Comparison of ENCODE assay signal across 8 cellular contexts in the genomic region with DNA sequence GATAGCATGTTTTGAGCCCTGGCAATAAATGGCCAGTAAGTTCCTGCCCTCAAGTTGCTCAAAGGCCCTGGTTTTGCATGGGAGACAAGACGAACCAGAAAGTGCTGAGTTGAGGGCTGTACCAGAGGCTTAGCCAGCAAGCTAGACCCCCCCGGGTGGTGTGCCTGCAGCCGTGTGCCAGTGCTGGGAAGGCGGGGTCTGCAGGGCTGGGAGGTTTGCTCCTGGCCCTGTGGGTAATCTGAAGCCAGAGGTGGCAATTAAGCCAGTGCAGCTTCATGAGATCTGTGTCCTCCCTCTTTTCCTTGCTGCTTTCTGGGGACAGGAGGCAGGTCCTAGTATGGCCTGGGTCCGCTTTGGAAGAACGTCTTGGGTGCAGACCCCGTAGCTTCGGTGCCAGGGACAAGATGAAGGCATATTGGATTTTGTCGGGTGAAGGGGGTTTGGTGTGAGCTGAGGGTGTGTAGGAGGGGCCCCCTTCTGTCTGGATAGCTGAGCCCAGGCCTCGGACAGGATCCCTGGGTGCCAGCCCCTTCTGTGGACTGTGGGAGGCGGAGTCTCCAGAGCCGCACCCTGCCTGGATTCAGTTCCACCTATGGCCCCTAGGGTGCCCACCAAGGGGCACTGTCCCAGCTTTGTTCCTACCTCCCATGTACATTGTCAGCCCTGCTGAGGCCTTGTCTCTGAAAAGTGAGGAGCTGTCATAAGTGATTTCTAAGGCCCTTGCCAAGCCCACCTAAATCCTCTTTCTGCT. TPM values are rescaled to one million over a fixed set of nuclear protein-coding genes. Genes with fewer than 3 reads are reported as not detected.
DNase-seq lines count a peak whose midpoint lies in the region; ATAC-seq and TF ChIP-seq lines count a peak whose summit lies in the region.

No MANE protein-coding gene starts in this region.

- no peak for TF ChIP-seq EP300 in tibial nerve (IDR thresholded peaks at IDR 0.05)

- H3K27ac ChIP-seq in tibial nerve = peak overlapping the region; percentile 72 to 93 (median 82)
- no peak overlapping the region for H3K27ac ChIP-seq in CD8-positive, alpha-beta T cell (ENCODE audit: low read depth, low read length)

- CTCF ChIA-PET in CD8-positive, alpha-beta T cell (lab: Charles Lee) = interaction anchor here (0.6 to 1.2 kb wide), 2 partner anchors 44 to 502 kb away, joined by 3 read pairs; no protein-coding TSS in a partner anchor

- ATAC-seq in GM21528 (IDR thresholded peaks at IDR 0.05; ENCODE audit: low FRiP score, unreplicated experiment) (no peak), GM21619 (IDR thresholded peaks at IDR 0.05; ENCODE audit: unreplicated experiment) (no peak)
- no peak for ATAC-seq in CD8-positive, alpha-beta T cell

- H3K9me3 Mint-ChIP-seq in endothelial cell (ENCODE audit: unreplicated experiment) = no peaks in the 10 kb centered on the region
- H3K9me3 Mint-ChIP-seq in CD8-positive, alpha-beta T cell = no peaks in the 10 kb centered on the region

- no peak overlapping the region for H3K27ac Mint-ChIP-seq in endothelial cell (ENCODE audit: unreplicated experiment)
- H3K27ac Mint-ChIP-seq in CD8-positive, alpha-beta T cell = no peak overlapping the region

- H3K4me3 Mint-ChIP-seq in endothelial cell (ENCODE audit: unreplicated experiment) = no peak overlapping the region
- H3K4me3 Mint-ChIP-seq in CD8-positive, alpha-beta T cell = no peak overlapping the region

- H3K27me3 ChIP-seq in tibial nerve = no peaks in the 10 kb centered on the region
- peaks cover 4% of the 10 kb centered on the region for H3K27me3 ChIP-seq in CD8-positive, alpha-beta T cell (ENCODE audit: insufficient read depth, low read length)

- H3K9me3 ChIP-seq in tibial nerve = no peaks in the 10 kb centered on the region
- no peaks in the 10 kb centered on the region for H3K9me3 ChIP-seq in CD8-positive, alpha-beta T cell (ENCODE audit: low read length)

- H3K4me3 ChIP-seq in tibial nerve = no peak overlapping the region
- H3K4me3 ChIP-seq in CD8-positive, alpha-beta T cell (ENCODE audit: low read depth, low read length) = no peak overlapping the region

- no peak for TF ChIP-seq POLR2A in tibial nerve (IDR thresholded peaks at IDR 0.05)

- WGBS in tibial nerve, 2 donors = 67 to 71% methylated on average over 12 of the region's 12 CpGs

- peak; percentile 59 for TF ChIP-seq CTCF in endothelial cell (IDR thresholded peaks at IDR 0.05; ENCODE audit: unreplicated experiment)
- TF ChIP-seq CTCF in tibial nerve (IDR thresholded peaks at IDR 0.05) = peak in 3 of 5 experiments; percentile 24 to 27 (median 24)
- TF ChIP-seq CTCF in CD8-positive, alpha-beta T cell (IDR thresholded peaks at IDR 0.05) = no peak

- POLR2A ChIA-PET in CD8-positive, alpha-beta T cell (lab: Charles Lee) = no interaction called here

- H3K4me1 Mint-ChIP-seq in endothelial cell (ENCODE audit: unreplicated experiment) = peaks cover 36% of the 10 kb centered on the region
- no peaks in the 10 kb centered on the region for H3K4me1 Mint-ChIP-seq in CD8-positive, alpha-beta T cell (ENCODE audit: low read depth)

- peaks cover 0 to 52% (median 0%) of the 10 kb centered on the region in 3 donors for H3K36me3 ChIP-seq in tibial nerve
- no peaks in the 10 kb centered on the region for H3K36me3 ChIP-seq in CD8-positive, alpha-beta T cell (ENCODE audit: insufficient read depth, low read length)

- H3K4me1 ChIP-seq in tibial nerve = peaks cover 8 to 95% (median 87%) of the 10 kb centered on the region in 4 donors
- H3K4me1 ChIP-seq in CD8-positive, alpha-beta T cell (ENCODE audit: insufficient read depth, low read length) = no peaks in the 10 kb centered on the region

- H3K27me3 Mint-ChIP-seq in endothelial cell (ENCODE audit: unreplicated experiment) = peaks cover 21% of the 10 kb centered on the region
- peaks cover 42% of the 10 kb centered on the region for H3K27me3 Mint-ChIP-seq in CD8-positive, alpha-beta T cell (ENCODE audit: low read depth)

- peaks cover 3% of the 10 kb centered on the region for H3K36me3 Mint-ChIP-seq in endothelial cell (ENCODE audit: low read depth, unreplicated experiment)
- H3K36me3 Mint-ChIP-seq in CD8-positive, alpha-beta T cell = no peaks in the 10 kb centered on the region

- DNase-seq in activated CD4-positive, alpha-beta T cell treated with anti-CD3 and anti-CD28 coated beads for 48 hours = peak; percentile 20
- no peak for DNase-seq in activated CD4-positive, alpha-beta T cell treated with anti-CD3 and anti-CD28 coated beads, Interleukin-2, amount 50 U/mL, for 1 hour
- DNase-seq in NCI-H2171 (lab: John Stamatoyannopoulos, UW) (peak; percentile 50), endothelial cell (ENCODE audit: low spot score) (peak; percentile 49), tibial nerve (ENCODE audit: low spot score in 2 of 2) (no peak)
- DNase-seq in CD8-positive, alpha-beta T cell = no peak

- intact Hi-C loops in CD8-positive, alpha-beta T cell (cut with DNase I, micrococcal nuclease) = no loop called here

RNA-seq across cellular contexts. Expression of gene ATOH8, which starts 15.6 kb away (rescaled TPM):
- total RNA-seq in endothelial cell (ENCODE audit: unreplicated experiment) = 1.8 TPM
- 100 to 1,000 TPM in 3 of 4 donors, 10 to 100 TPM in 1; 98.0 to 170 (median 119) TPM for total RNA-seq in tibial nerve
- under 1 TPM; 0.22 to 0.39 TPM for total RNA-seq in CD8-positive, alpha-beta T cell

Comparison
In these comparisons a context has a peak if more than half of its experiments do, and no peak if none do; other contexts are left out.
1. DNase-seq: peak in activated CD4-positive, alpha-beta T cell treated with anti-CD3 and anti-CD28 coated beads for 48 hours (single experiment), NCI-H2171 (single experiment) and endothelial cell (single experiment); none in activated CD4-positive, alpha-beta T cell treated with anti-CD3 and anti-CD28 coated beads, Interleukin-2, amount 50 U/mL, for 1 hour (single experiment), tibial nerve (0 of 2) and CD8-positive, alpha-beta T cell (0 of 7).
2. RNA of gene ATOH8, which starts 15.6 kb away (total RNA-seq): 98.0 to 170 TPM in tibial nerve; 1.8 TPM in endothelial cell (single experiment) and 0.22 to 0.39 TPM in CD8-positive, alpha-beta T cell; every median in the first group is over 10 times any median in the second.